1 cellular context compared by ENCODE assay signal in the genomic region with DNA sequence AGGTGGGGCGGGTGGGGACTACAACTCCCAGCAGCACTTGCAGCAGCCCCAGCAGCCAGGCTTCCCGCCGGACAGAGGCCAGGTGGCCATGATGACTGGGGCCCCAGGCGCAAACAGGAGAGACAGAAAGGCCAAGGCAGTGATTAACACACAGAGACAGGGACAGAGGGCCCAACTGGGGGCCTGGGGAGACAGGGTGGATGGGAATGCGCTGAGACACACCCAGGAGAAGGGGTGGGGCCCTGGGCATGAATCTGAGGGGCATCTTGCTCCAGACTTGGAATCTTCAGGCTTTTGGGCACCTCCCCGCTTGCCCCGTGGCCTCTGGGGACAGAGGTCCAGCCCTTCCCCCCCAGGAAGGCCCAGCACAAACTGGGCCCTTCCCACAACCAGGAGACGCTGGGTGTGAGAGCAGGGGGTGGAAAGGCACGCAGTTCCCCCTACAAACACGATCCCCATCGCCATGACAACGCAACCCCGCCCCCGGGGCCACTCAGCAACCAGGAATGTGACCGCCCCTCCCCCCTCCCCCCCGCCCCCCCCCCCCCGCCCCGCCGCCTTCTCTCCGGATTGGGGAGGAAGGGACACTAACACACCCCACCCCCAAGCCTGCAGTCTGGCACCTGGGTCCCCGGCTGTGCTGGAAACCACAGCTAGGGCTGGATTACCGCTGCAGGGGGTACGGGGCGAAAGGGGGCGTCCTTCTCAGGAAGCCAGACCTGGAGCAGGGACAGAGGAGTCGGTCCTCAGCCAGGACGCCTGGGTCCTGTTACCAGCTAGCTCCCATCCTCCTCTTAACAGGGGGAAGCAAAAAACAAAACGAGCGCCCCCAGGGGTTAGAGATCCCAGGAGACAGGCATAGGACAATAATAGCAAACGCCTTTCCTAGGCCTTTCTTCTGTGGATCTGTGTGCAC.
TF ChIP-seq lines count a peak whose summit lies in the region.

No MANE protein-coding gene starts in this region.

TF ChIP-seq in HepG2, 621 proteins besides CTCF, POLR2A, EP300 and RAD21 (continued from another document and continues in another):
- TF ChIP-seq RAD51 (IDR thresholded peaks at IDR 0.05; ENCODE audit: borderline replicate concordance) (no peak), ZIK1 (CRISPR knock-in tag; IDR thresholded peaks at IDR 0.05; ENCODE audit: borderline replicate concordance, low read depth) (no peak), SP4 (CRISPR knock-in tag; IDR thresholded peaks at IDR 0.05) (peak; percentile 16; the same call in 1 of the 2 replicates), ZKSCAN8 (CRISPR knock-in tag; IDR thresholded peaks at IDR 0.05; ENCODE audit: borderline replicate concordance) (0 out of 2 replicates have a peak, but pooled peaks have one; percentile 47), YEATS2 (CRISPR knock-in tag; IDR thresholded peaks at IDR 0.05; ENCODE audit: borderline replicate concordance) (peak; percentile 51; the same call in 1 of the 2 replicates), SSRP1 (CRISPR knock-in tag; IDR thresholded peaks at IDR 0.05) (peak; percentile 52; the same call in 1 of the 2 replicates), SOX13 (IDR thresholded peaks at IDR 0.05) (no peak), SOX13 (CRISPR knock-in tag; conservative IDR thresholded peaks at IDR 0.05 in 1 of 2, IDR thresholded peaks at IDR 0.05 in 1 of 2) (0 out of 4 replicates have a peak, but pooled peaks of 1 of the 2 experiments have one; percentile 50), RXRB (CRISPR knock-in tag; IDR thresholded peaks at IDR 0.05; ENCODE audit: borderline replicate concordance) (peak; percentile 18; the same call in 1 of the 2 replicates), NR2F1 (CRISPR knock-in tag; IDR thresholded peaks at IDR 0.05) (peak in 1 of 2 experiments; percentile 56; a peak in 1 of 4 replicates), BRD4 (CRISPR knock-in tag; IDR thresholded peaks at IDR 0.05) (no peak), HOXA3 (CRISPR knock-in tag; IDR thresholded peaks at IDR 0.05) (peak; percentile 84), ZNF468 (CRISPR knock-in tag; IDR thresholded peaks at IDR 0.05) (no peak), ZNF383 (CRISPR knock-in tag; IDR thresholded peaks at IDR 0.05; ENCODE audit: borderline replicate concordance) (no peak), GABPA (IDR thresholded peaks at IDR 0.05; ENCODE audit: low read depth, low read length) (peak; percentile 57), GABPA (CRISPR knock-in tag; IDR thresholded peaks at IDR 0.05; ENCODE audit: low read depth) (peak; percentile 82), ZBTB7A (CRISPR knock-in tag; IDR thresholded peaks at IDR 0.05) (peak; percentile 52; the same call in 1 of the 2 replicates), NFYB (CRISPR knock-in tag; IDR thresholded peaks at IDR 0.05) (no peak), MYC (CRISPR knock-in tag; IDR thresholded peaks at IDR 0.05; ENCODE audit: borderline replicate concordance) (peak; percentile 67; the same call in 1 of the 2 replicates), ZNF768 (CRISPR knock-in tag; IDR thresholded peaks at IDR 0.05) (peak; percentile 80; the same call in 1 of the 2 replicates), TMF1 (CRISPR knock-in tag; IDR thresholded peaks at IDR 0.05; ENCODE audit: low read depth) (no peak), KDM5B (CRISPR knock-in tag; IDR thresholded peaks at IDR 0.05; ENCODE audit: borderline replicate concordance) (0 out of 2 replicates have a peak, but pooled peaks have one; percentile 49)
- TF ChIP-seq, protein P1, sequence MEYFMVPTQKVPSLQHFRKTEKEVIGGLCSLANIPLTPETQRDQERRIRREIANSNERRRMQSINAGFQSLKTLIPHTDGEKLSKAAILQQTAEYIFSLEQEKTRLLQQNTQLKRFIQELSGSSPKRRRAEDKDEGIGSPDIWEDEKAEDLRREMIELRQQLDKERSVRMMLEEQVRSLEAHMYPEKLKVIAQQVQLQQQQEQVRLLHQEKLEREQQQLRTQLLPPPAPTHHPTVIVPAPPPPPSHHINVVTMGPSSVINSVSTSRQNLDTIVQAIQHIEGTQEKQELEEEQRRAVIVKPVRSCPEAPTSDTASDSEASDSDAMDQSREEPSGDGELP (IDR thresholded peaks at IDR 0.05; ENCODE audit: borderline replicate concordance, low read depth), result peak; percentile 66
- TF ChIP-seq, protein P2, sequence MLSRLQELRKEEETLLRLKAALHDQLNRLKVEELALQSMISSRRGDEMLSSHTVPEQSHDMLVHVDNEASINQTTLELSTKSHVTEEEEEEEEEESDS (CRISPR knock-in tag; IDR thresholded peaks at IDR 0.05; ENCODE audit: borderline replicate concordance), result no peak
- TF ChIP-seq, protein P3, sequence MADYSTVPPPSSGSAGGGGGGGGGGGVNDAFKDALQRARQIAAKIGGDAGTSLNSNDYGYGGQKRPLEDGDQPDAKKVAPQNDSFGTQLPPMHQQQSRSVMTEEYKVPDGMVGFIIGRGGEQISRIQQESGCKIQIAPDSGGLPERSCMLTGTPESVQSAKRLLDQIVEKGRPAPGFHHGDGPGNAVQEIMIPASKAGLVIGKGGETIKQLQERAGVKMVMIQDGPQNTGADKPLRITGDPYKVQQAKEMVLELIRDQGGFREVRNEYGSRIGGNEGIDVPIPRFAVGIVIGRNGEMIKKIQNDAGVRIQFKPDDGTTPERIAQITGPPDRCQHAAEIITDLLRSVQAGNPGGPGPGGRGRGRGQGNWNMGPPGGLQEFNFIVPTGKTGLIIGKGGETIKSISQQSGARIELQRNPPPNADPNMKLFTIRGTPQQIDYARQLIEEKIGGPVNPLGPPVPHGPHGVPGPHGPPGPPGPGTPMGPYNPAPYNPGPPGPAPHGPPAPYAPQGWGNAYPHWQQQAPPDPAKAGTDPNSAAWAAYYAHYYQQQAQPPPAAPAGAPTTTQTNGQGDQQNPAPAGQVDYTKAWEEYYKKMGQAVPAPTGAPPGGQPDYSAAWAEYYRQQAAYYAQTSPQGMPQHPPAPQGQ (CRISPR knock-in tag; IDR thresholded peaks at IDR 0.05; ENCODE audit: borderline replicate concordance), result no peak
- TF ChIP-seq, protein P4, sequence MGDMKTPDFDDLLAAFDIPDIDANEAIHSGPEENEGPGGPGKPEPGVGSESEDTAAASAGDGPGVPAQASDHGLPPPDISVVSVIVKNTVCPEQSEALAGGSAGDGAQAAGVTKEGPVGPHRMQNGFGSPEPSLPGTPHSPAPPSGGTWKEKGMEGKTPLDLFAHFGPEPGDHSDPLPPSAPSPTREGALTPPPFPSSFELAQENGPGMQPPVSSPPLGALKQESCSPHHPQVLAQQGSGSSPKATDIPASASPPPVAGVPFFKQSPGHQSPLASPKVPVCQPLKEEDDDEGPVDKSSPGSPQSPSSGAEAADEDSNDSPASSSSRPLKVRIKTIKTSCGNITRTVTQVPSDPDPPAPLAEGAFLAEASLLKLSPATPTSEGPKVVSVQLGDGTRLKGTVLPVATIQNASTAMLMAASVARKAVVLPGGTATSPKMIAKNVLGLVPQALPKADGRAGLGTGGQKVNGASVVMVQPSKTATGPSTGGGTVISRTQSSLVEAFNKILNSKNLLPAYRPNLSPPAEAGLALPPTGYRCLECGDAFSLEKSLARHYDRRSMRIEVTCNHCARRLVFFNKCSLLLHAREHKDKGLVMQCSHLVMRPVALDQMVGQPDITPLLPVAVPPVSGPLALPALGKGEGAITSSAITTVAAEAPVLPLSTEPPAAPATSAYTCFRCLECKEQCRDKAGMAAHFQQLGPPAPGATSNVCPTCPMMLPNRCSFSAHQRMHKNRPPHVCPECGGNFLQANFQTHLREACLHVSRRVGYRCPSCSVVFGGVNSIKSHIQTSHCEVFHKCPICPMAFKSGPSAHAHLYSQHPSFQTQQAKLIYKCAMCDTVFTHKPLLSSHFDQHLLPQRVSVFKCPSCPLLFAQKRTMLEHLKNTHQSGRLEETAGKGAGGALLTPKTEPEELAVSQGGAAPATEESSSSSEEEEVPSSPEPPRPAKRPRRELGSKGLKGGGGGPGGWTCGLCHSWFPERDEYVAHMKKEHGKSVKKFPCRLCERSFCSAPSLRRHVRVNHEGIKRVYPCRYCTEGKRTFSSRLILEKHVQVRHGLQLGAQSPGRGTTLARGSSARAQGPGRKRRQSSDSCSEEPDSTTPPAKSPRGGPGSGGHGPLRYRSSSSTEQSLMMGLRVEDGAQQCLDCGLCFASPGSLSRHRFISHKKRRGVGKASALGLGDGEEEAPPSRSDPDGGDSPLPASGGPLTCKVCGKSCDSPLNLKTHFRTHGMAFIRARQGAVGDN (CRISPR knock-in tag; IDR thresholded peaks at IDR 0.05), result peak; percentile 76
- TF ChIP-seq, protein P5, sequence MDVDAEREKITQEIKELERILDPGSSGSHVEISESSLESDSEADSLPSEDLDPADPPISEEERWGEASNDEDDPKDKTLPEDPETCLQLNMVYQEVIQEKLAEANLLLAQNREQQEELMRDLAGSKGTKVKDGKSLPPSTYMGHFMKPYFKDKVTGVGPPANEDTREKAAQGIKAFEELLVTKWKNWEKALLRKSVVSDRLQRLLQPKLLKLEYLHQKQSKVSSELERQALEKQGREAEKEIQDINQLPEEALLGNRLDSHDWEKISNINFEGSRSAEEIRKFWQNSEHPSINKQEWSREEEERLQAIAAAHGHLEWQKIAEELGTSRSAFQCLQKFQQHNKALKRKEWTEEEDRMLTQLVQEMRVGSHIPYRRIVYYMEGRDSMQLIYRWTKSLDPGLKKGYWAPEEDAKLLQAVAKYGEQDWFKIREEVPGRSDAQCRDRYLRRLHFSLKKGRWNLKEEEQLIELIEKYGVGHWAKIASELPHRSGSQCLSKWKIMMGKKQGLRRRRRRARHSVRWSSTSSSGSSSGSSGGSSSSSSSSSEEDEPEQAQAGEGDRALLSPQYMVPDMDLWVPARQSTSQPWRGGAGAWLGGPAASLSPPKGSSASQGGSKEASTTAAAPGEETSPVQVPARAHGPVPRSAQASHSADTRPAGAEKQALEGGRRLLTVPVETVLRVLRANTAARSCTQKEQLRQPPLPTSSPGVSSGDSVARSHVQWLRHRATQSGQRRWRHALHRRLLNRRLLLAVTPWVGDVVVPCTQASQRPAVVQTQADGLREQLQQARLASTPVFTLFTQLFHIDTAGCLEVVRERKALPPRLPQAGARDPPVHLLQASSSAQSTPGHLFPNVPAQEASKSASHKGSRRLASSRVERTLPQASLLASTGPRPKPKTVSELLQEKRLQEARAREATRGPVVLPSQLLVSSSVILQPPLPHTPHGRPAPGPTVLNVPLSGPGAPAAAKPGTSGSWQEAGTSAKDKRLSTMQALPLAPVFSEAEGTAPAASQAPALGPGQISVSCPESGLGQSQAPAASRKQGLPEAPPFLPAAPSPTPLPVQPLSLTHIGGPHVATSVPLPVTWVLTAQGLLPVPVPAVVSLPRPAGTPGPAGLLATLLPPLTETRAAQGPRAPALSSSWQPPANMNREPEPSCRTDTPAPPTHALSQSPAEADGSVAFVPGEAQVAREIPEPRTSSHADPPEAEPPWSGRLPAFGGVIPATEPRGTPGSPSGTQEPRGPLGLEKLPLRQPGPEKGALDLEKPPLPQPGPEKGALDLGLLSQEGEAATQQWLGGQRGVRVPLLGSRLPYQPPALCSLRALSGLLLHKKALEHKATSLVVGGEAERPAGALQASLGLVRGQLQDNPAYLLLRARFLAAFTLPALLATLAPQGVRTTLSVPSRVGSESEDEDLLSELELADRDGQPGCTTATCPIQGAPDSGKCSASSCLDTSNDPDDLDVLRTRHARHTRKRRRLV (CRISPR knock-in tag; IDR thresholded peaks at IDR 0.05), result no peak
- TF ChIP-seq, protein P6, sequence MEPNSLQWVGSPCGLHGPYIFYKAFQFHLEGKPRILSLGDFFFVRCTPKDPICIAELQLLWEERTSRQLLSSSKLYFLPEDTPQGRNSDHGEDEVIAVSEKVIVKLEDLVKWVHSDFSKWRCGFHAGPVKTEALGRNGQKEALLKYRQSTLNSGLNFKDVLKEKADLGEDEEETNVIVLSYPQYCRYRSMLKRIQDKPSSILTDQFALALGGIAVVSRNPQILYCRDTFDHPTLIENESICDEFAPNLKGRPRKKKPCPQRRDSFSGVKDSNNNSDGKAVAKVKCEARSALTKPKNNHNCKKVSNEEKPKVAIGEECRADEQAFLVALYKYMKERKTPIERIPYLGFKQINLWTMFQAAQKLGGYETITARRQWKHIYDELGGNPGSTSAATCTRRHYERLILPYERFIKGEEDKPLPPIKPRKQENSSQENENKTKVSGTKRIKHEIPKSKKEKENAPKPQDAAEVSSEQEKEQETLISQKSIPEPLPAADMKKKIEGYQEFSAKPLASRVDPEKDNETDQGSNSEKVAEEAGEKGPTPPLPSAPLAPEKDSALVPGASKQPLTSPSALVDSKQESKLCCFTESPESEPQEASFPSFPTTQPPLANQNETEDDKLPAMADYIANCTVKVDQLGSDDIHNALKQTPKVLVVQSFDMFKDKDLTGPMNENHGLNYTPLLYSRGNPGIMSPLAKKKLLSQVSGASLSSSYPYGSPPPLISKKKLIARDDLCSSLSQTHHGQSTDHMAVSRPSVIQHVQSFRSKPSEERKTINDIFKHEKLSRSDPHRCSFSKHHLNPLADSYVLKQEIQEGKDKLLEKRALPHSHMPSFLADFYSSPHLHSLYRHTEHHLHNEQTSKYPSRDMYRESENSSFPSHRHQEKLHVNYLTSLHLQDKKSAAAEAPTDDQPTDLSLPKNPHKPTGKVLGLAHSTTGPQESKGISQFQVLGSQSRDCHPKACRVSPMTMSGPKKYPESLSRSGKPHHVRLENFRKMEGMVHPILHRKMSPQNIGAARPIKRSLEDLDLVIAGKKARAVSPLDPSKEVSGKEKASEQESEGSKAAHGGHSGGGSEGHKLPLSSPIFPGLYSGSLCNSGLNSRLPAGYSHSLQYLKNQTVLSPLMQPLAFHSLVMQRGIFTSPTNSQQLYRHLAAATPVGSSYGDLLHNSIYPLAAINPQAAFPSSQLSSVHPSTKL (CRISPR knock-in tag; IDR thresholded peaks at IDR 0.05), result peak; percentile 22; the same call in 1 of the 2 replicates
- TF ChIP-seq, protein P7, sequence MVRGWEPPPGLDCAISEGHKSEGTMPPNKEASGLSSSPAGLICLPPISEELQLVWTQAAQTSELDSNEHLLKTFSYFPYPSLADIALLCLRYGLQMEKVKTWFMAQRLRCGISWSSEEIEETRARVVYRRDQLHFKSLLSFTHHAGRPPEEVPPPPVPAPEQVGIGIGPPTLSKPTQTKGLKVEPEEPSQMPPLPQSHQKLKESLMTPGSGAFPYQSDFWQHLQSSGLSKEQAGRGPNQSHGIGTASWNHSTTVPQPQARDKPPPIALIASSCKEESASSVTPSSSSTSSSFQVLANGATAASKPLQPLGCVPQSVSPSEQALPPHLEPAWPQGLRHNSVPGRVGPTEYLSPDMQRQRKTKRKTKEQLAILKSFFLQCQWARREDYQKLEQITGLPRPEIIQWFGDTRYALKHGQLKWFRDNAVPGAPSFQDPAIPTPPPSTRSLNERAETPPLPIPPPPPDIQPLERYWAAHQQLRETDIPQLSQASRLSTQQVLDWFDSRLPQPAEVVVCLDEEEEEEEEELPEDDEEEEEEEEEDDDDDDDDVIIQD (CRISPR knock-in tag; IDR thresholded peaks at IDR 0.05; ENCODE audit: low read depth), result no peak
- TF ChIP-seq, protein P8, sequence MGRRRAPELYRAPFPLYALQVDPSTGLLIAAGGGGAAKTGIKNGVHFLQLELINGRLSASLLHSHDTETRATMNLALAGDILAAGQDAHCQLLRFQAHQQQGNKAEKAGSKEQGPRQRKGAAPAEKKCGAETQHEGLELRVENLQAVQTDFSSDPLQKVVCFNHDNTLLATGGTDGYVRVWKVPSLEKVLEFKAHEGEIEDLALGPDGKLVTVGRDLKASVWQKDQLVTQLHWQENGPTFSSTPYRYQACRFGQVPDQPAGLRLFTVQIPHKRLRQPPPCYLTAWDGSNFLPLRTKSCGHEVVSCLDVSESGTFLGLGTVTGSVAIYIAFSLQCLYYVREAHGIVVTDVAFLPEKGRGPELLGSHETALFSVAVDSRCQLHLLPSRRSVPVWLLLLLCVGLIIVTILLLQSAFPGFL (CRISPR knock-in tag; IDR thresholded peaks at IDR 0.05), result no peak
